In genomic region chr1:166975361-166976129, GRCh38 we compare ENCODE assay signal across 8 cellular contexts. TPM values are rescaled to one million over a fixed set of nuclear protein-coding genes. Genes with fewer than 3 reads are reported as not detected.
A peak's percentile ranks its signal among the peaks of the same experiment; 100 is the strongest.
DNase-seq lines count a peak whose midpoint lies in the region; ATAC-seq and TF ChIP-seq lines count a peak whose summit lies in the region.

ILDR2 (minus strand) TSS chr1:166975540; CDS start chr1:166975268, 272 bp downstream.

- H3K4me1 ChIP-seq in Panc1 (ENCODE audit: control insufficient read depth, insufficient read depth, low read length) = peaks cover 6% of the 10 kb centered on the region
- peaks cover 3 to 8% of the 10 kb centered on the region in 2 donors for H3K4me1 ChIP-seq in thoracic aorta (ENCODE audit: control insufficient read depth in 1 of 2, low read depth in 2 of 2)

- peak; percentile 71 for ATAC-seq in GM18511 (IDR thresholded peaks at IDR 0.05; ENCODE audit: unreplicated experiment)
- peak; percentile 63 for ATAC-seq in HG03097 (IDR thresholded peaks at IDR 0.05; ENCODE audit: low FRiP score, unreplicated experiment)
- ATAC-seq in Panc1 = peak; percentile 90
- no peak for ATAC-seq in thoracic aorta (ENCODE audit: insufficient number of reproducible peaks, low FRiP score, low read depth)

- in situ Hi-C loops in Panc1 (cut with HindIII; ENCODE audit: low pct_unique_long_range_greater_than_20kb, low sequenced_read_pairs) = no loop called here

- H3K27ac ChIP-seq in 22Rv1 (no peak within 1 kb of the TSS), Panc1 (ENCODE audit: low read length) (no peak within 1 kb of the TSS), thoracic aorta (peak within 1 kb of the TSS in 1 of 2 donors; percentile 26)

- intact Hi-C loops in Panc1 (cut with micrococcal nuclease; ENCODE audit: unreplicated experiment) = no loop called here

- H3K9me3 ChIP-seq in Panc1 (ENCODE audit: control insufficient read depth, insufficient read depth, low read depth, low read length) (no peaks in the 10 kb centered on the region), thoracic aorta (no peaks in the 10 kb centered on the region)

- TF ChIP-seq CTCF in 22Rv1 (IDR thresholded peaks at IDR 0.05) (peak; percentile 67), Panc1 (IDR thresholded peaks at IDR 0.05) (peak; percentile 65), thoracic aorta (IDR thresholded peaks at IDR 0.05) (no peak)

- no peaks in the 10 kb centered on the region; the same call in 1 of the 2 replicates for H3K36me3 ChIP-seq in Panc1 (ENCODE audit: control insufficient read depth, insufficient read depth, low read length)
- no peaks in the 10 kb centered on the region for H3K36me3 ChIP-seq in thoracic aorta

- BruUV-seq in Panc1 (replicated peaks; lab: Mats Ljungman, UMichigan) = no TSS peak

- CTCF ChIA-PET in Panc1 (lab: Charles Lee) = no interaction called here

- DNase-seq in Panc1 (ENCODE audit: low read depth, low spot score) (no peak), activated gamma-delta T cell (lab: John Stamatoyannopoulos, UW) (peak; percentile 36), germinal center (ENCODE audit: low spot score) (peak; percentile 82), occipital lobe (lab: John Stamatoyannopoulos, UW) (peak; percentile 52), thoracic aorta (ENCODE audit: low spot score) (no peak)

- POLR2A ChIA-PET in Panc1 (lab: Charles Lee) = no interaction called here

- H3K27me3 ChIP-seq in Panc1 (ENCODE audit: control insufficient read depth, insufficient read depth, low read length) (peaks cover 33% of the 10 kb centered on the region), thoracic aorta (replicated peaks; ENCODE audit: insufficient read depth) (no peaks in the 10 kb centered on the region)

- H3K4me3 ChIP-seq in Panc1 (ENCODE audit: low read depth in 2 of 2, low read length in 2 of 2) (peak within 1 kb of the TSS; percentile 45 to 57), thoracic aorta (peak within 1 kb of the TSS; percentile 86)

RNA-seq across cellular contexts. Expression of gene ILDR2, which starts in this region (rescaled TPM):
- total RNA-seq in Panc1 (2021; ENCODE audit: unreplicated experiment) (0.08 TPM), occipital lobe (14.2 TPM), thoracic aorta (under 1 TPM in 1 of 2 donors, not detected in 1; 0.85 TPM)
- polyA plus RNA-seq in Panc1 (2012; ENCODE audit: insufficient read length) = not detected

Comparison
In these comparisons a context has a peak if more than half of its experiments do, and no peak if none do; other contexts are left out.
1. Peak in ATAC-seq and H3K4me3 ChIP-seq in Panc1; RNA of the gene not detected or under 1 TPM.
2. DNase-seq: peak in activated gamma-delta T cell (single experiment), germinal center (single experiment) and occipital lobe (single experiment); none in Panc1 (single experiment) and thoracic aorta (single experiment).